Comparison of ENCODE assay signal across 8 cellular contexts in genomic region chr1:205528887-205529825, GRCh38. TPM values are rescaled to one million over a fixed set of nuclear protein-coding genes. Genes with fewer than 3 reads are reported as not detected.
DNase-seq lines count a peak whose midpoint lies in the region; ATAC-seq and TF ChIP-seq lines count a peak whose summit lies in the region.

No MANE protein-coding gene starts in this region.

- TF ChIP-seq CTCF in HL-60 (IDR thresholded peaks at IDR 0.05; ENCODE audit: insufficient read depth, low read length) (peak; percentile 72), Panc1 (IDR thresholded peaks at IDR 0.05) (peak; percentile 98), neural crest cell (conservative IDR thresholded peaks at IDR 0.05) (peak; percentile 97)

- no peaks in the 10 kb centered on the region for H3K27me3 Mint-ChIP-seq in activated T-helper 1 cell treated with anti-CD3 and anti-CD28 coated beads, Interleukin-12 subunit alpha, Interleukin-12 subunit beta, Interleukin-2, Interleukin-4 antibody, amounts not matched to agents 30 ng/mL and 10 ng/mL and 1 ng/mL, durations not matched to agents 14 hours and 24 hours and 36 hours (ENCODE audit: insufficient read depth)
- no peaks in the 10 kb centered on the region for H3K27me3 Mint-ChIP-seq in neural crest cell (ENCODE audit: low read depth)
- H3K27me3 Mint-ChIP-seq in stimulated activated naive CD8-positive, alpha-beta T cell treated with anti-CD3 and anti-CD28 coated beads, Interleukin-15, amount 100 ng/mL, for 72 hours: peaks cover 11% of the 10 kb centered on the region

- H3K4me3 ChIP-seq in HL-60 (replicated peaks; ENCODE audit: insufficient read depth, low read length): peak overlapping the region; percentile 20
- H3K4me3 ChIP-seq in Panc1 (ENCODE audit: low read depth in 2 of 2, low read length in 2 of 2): peak overlapping the region; percentile 20 to 33; a peak in 3 of 4 replicates

- no peak overlapping the region for H3K27ac Mint-ChIP-seq in activated T-helper 1 cell treated with anti-CD3 and anti-CD28 coated beads, Interleukin-12 subunit alpha, Interleukin-12 subunit beta, Interleukin-2, Interleukin-4 antibody, amounts not matched to agents 30 ng/mL and 10 ng/mL and 1 ng/mL, durations not matched to agents 14 hours and 24 hours and 36 hours
- peak overlapping the region; percentile 47 for H3K27ac Mint-ChIP-seq in neural crest cell (ENCODE audit: unreplicated experiment)
- H3K27ac Mint-ChIP-seq in stimulated activated naive CD8-positive, alpha-beta T cell treated with anti-CD3 and anti-CD28 coated beads, Interleukin-15, amount 100 ng/mL, for 72 hours: peak overlapping the region in 1 of 2 donors; percentile 42

- no peaks in the 10 kb centered on the region for H3K9me3 Mint-ChIP-seq in activated T-helper 1 cell treated with anti-CD3 and anti-CD28 coated beads, Interleukin-12 subunit alpha, Interleukin-12 subunit beta, Interleukin-2, Interleukin-4 antibody, amounts not matched to agents 30 ng/mL and 10 ng/mL and 1 ng/mL, durations not matched to agents 14 hours and 24 hours and 36 hours
- no peaks in the 10 kb centered on the region for H3K9me3 Mint-ChIP-seq in neural crest cell
- no peaks in the 10 kb centered on the region for H3K9me3 Mint-ChIP-seq in stimulated activated naive CD8-positive, alpha-beta T cell treated with anti-CD3 and anti-CD28 coated beads, Interleukin-15, amount 100 ng/mL, for 72 hours

- no peaks in the 10 kb centered on the region for H3K36me3 Mint-ChIP-seq in activated T-helper 1 cell treated with anti-CD3 and anti-CD28 coated beads, Interleukin-12 subunit alpha, Interleukin-12 subunit beta, Interleukin-2, Interleukin-4 antibody, amounts not matched to agents 30 ng/mL and 10 ng/mL and 1 ng/mL, durations not matched to agents 14 hours and 24 hours and 36 hours (ENCODE audit: low read depth)
- no peaks in the 10 kb centered on the region for H3K36me3 Mint-ChIP-seq in neural crest cell (ENCODE audit: low read depth)

- no peaks in the 10 kb centered on the region for H3K4me1 Mint-ChIP-seq in activated T-helper 1 cell treated with anti-CD3 and anti-CD28 coated beads, Interleukin-12 subunit alpha, Interleukin-12 subunit beta, Interleukin-2, Interleukin-4 antibody, amounts not matched to agents 30 ng/mL and 10 ng/mL and 1 ng/mL, durations not matched to agents 14 hours and 24 hours and 36 hours (ENCODE audit: low read depth)
- H3K4me1 Mint-ChIP-seq in neural crest cell: peaks cover 17% of the 10 kb centered on the region
- H3K4me1 Mint-ChIP-seq in stimulated activated naive CD8-positive, alpha-beta T cell treated with anti-CD3 and anti-CD28 coated beads, Interleukin-15, amount 100 ng/mL, for 72 hours: peaks cover 11% of the 10 kb centered on the region

- DNase-seq in ELR (ENCODE audit: low read depth): peak; percentile 82
- peak in 1 of 2 experiments; percentile 65 for DNase-seq in HL-60 (ENCODE audit: low read depth in 1 of 2, low spot score in 1 of 2)
- DNase-seq in Panc1 (ENCODE audit: low read depth, low spot score): no peak
- DNase-seq in activated T-helper 1 cell treated with anti-CD3 and anti-CD28 coated beads, Interleukin-12 subunit alpha, Interleukin-12 subunit beta, Interleukin-2, Interleukin-4 antibody, amounts not matched to agents 30 ng/mL and 10 ng/mL and 1 ng/mL, durations not matched to agents 14 hours and 24 hours and 36 hours (ENCODE audit: low spot score): peak; percentile 68
- peak; percentile 43 for DNase-seq in fibroblast of peridontal ligament (ENCODE audit: extremely low read depth)
- peak; percentile 98 for DNase-seq in neural crest cell (ENCODE audit: low read depth, low spot score)
- peak; percentile 82 for DNase-seq in stimulated activated naive CD8-positive, alpha-beta T cell treated with anti-CD3 and anti-CD28 coated beads, Interleukin-15, amount 100 ng/mL, for 72 hours

- POLR2A ChIA-PET in Panc1 (lab: Charles Lee): no interaction called here

- BruUV-seq in Panc1 (replicated peaks; lab: Mats Ljungman, UMichigan): no TSS peak

- H3K27me3 ChIP-seq in HL-60 (ENCODE audit: insufficient read depth, poor library complexity, severe bottlenecking) (peaks cover 13% of the 10 kb centered on the region), Panc1 (ENCODE audit: control insufficient read depth, insufficient read depth, low read length) (no peaks in the 10 kb centered on the region)

- H3K4me1 ChIP-seq in Panc1 (ENCODE audit: control insufficient read depth, insufficient read depth, low read length): peaks cover 11% of the 10 kb centered on the region

- H3K36me3 ChIP-seq in Panc1 (ENCODE audit: control insufficient read depth, insufficient read depth, low read length): no peaks in the 10 kb centered on the region

- in situ Hi-C loops in Panc1 (cut with HindIII; ENCODE audit: low pct_unique_long_range_greater_than_20kb, low sequenced_read_pairs): no loop called here

- ATAC-seq in Panc1 (peak; percentile 89), HG02870 (IDR thresholded peaks at IDR 0.05; ENCODE audit: unreplicated experiment) (no peak)
- peak; percentile 83 for ATAC-seq in stimulated activated naive CD8-positive, alpha-beta T cell treated with anti-CD3 and anti-CD28 coated beads, Interleukin-15, amount 100 ng/mL, for 72 hours

- CTCF ChIA-PET in Panc1 (lab: Charles Lee): interaction anchor here (0.6 to 1.3 kb wide), 7 partner anchors 15 to 258 kb away, joined by 3 to 5 read pairs (median 3); partner anchors contain the start of gene ELK4

- intact Hi-C loops in Panc1 (cut with micrococcal nuclease; ENCODE audit: unreplicated experiment): loop anchor here (2.0 kb wide), 2 partner anchors 104 to 128 kb away; partner anchors contain the start of gene ELK4
- intact Hi-C loops in activated T-helper 1 cell treated with anti-CD3 and anti-CD28 coated beads, Interleukin-12 subunit alpha, Interleukin-12 subunit beta, Interleukin-2, Interleukin-4 antibody, amounts not matched to agents 30 ng/mL and 10 ng/mL and 1 ng/mL, durations not matched to agents 14 hours and 24 hours and 36 hours (cut with micrococcal nuclease): loop anchor here (1.0 kb wide), 4 partner anchors 63 to 182 kb away; partner anchors contain the start of gene ELK4

- H3K9me3 ChIP-seq in Panc1 (ENCODE audit: control insufficient read depth, insufficient read depth, low read depth, low read length): no peaks in the 10 kb centered on the region

- H3K27ac ChIP-seq in HL-60 (replicated peaks): no peak overlapping the region
- no peak overlapping the region for H3K27ac ChIP-seq in Panc1 (ENCODE audit: low read length)

- H3K4me3 Mint-ChIP-seq in activated T-helper 1 cell treated with anti-CD3 and anti-CD28 coated beads, Interleukin-12 subunit alpha, Interleukin-12 subunit beta, Interleukin-2, Interleukin-4 antibody, amounts not matched to agents 30 ng/mL and 10 ng/mL and 1 ng/mL, durations not matched to agents 14 hours and 24 hours and 36 hours: no peak overlapping the region
- H3K4me3 Mint-ChIP-seq in neural crest cell: no peak overlapping the region
- H3K4me3 Mint-ChIP-seq in stimulated activated naive CD8-positive, alpha-beta T cell treated with anti-CD3 and anti-CD28 coated beads, Interleukin-15, amount 100 ng/mL, for 72 hours: peak overlapping the region; percentile 59 to 72

RNA-seq across cellular contexts. Expression of gene CDK18, which starts 24.7 kb away (rescaled TPM):
- total RNA-seq in Panc1 (2021; ENCODE audit: unreplicated experiment): 7.0 TPM
- 6.7 TPM for polyA plus RNA-seq in Panc1 (2012; ENCODE audit: insufficient read length)
- 0.21 and 0.47 TPM in 2 replicates for total RNA-seq in activated T-helper 1 cell treated with anti-CD3 and anti-CD28 coated beads, Interleukin-12 subunit alpha, Interleukin-12 subunit beta, Interleukin-2, Interleukin-4 antibody, amounts not matched to agents 30 ng/mL and 10 ng/mL and 1 ng/mL, durations not matched to agents 14 hours and 24 hours and 36 hours
- total RNA-seq in neural crest cell: 26.4 and 30.8 TPM in 2 replicates

Comparison
In these comparisons a context has a peak if more than half of its experiments do, and no peak if none do; other contexts are left out.
1. H3K4me3 Mint-ChIP-seq: peak in stimulated activated naive CD8-positive, alpha-beta T cell treated with anti-CD3 and anti-CD28 coated beads, Interleukin-15, amount 100 ng/mL, for 72 hours (2 of 2); none in activated T-helper 1 cell treated with anti-CD3 and anti-CD28 coated beads, Interleukin-12 subunit alpha, Interleukin-12 subunit beta, Interleukin-2, Interleukin-4 antibody, amounts not matched to agents 30 ng/mL and 10 ng/mL and 1 ng/mL, durations not matched to agents 14 hours and 24 hours and 36 hours (single experiment) and neural crest cell (single experiment).
2. Peak in every context shown above with its lines, with median percentiles within 50 percentile points of each other: CTCF ChIP-seq.